In the genomic region with DNA sequence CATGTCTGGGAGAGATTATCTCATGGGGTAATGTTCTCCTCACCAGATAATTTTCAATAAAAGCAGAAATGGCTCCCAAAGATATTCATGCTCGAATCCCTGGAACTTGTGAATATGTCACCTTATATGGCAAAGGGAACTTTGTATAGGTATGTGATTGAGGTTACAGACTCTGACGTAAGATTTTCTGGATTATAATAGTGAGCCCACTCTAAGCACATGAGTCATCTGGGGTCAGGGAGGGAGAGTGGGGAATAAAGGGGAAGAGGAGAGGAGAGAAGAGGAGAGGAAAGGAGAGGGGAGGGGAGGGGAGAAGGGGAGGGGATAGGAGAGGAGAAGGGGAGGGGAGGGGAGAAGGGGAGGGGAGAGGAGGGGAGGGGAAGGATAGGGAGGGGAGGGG, we compare ENCODE assay signal across 27 cellular contexts.
"Had no signal": no experiment of that assay in that cellular context is flagged by ENCODE, and none has a peak within 500 bp of the region (broad histone marks: within the 10 kb centered on the region; RNA-seq: fewer than 3 reads in every experiment).

No MANE protein-coding gene starts in this region.

- ATAC-seq: body of pancreas; heart left ventricle; left colon; naive thymus-derived CD4-positive, alpha-beta T cell; pancreas; psoas muscle; right cardiac atrium; WTC11 had no signal

- H3K4me3 ChIP-seq: body of pancreas, heart left ventricle, pancreas, psoas muscle, spleen, testis, transverse colon had no signal

- DNase-seq: activated CD4-positive, alpha-beta memory T cell treated with anti-CD3 and anti-CD28 coated beads, Interleukin-2, amount 10 ng/mL, durations not matched to agents 7 days and 5 days; activated CD4-positive, alpha-beta T cell treated with anti-CD3 and anti-CD28 coated beads for 1 hour; activated CD4-positive, alpha-beta T cell treated with anti-CD3 and anti-CD28 coated beads, Interleukin-2, amount 10 ng/mL, durations not matched to agents 7 days and 5 days; activated CD8-positive, alpha-beta memory T cell treated with anti-CD3 and anti-CD28 coated beads, Interleukin-2, amount 50 U/mL, for 48 hours; activated gamma-delta T cell treated with Interleukin-2 at 50 U/mL for 16 hours; activated naive CD4-positive, alpha-beta T cell treated with anti-CD3 and anti-CD28 coated beads, Interleukin-2, amount 50 U/mL, for 16 hours; activated T-cell treated with anti-CD3 and anti-CD28 coated beads, Interleukin-2, amount 50 U/mL, for 24 hours; amygdala; body of pancreas; dermis blood vessel endothelial cell; effector CD4-positive, alpha-beta T cell; heart left ventricle; hypothalamus; immature natural killer cell; kidney; left colon; midbrain; naive thymus-derived CD4-positive, alpha-beta T cell; pancreas; psoas muscle; right cardiac atrium; spleen; stimulated activated naive CD4-positive, alpha-beta T cell; T-helper 2 cell; testis; transverse colon had no signal
